ENCODE assay signal across 15 cellular contexts in genomic region chr19:42330521-42330835, GRCh38. TPM values are rescaled to one million over a fixed set of nuclear protein-coding genes. Genes with fewer than 3 reads are reported as not detected.
"Had no signal": no experiment of that assay in that cellular context is flagged by ENCODE, and none has a peak within 500 bp of the region (broad histone marks: within the 10 kb centered on the region; RNA-seq: fewer than 3 reads in every experiment).

No MANE protein-coding gene starts in this region.

- H3K36me3 ChIP-seq: ovary, thoracic aorta had no signal

- ATAC-seq: body of pancreas; effector memory CD8-positive, alpha-beta T cell; naive thymus-derived CD4-positive, alpha-beta T cell; T-helper 17 cell had no signal

- H3K27me3 Mint-ChIP-seq: central memory CD8-positive, alpha-beta T cell; dendritic cell treated with granulocyte-macrophage colony-stimulating factor and Interleukin-4, amounts not matched to agents 40 ng/mL and 50 ng/mL, for 4 days; effector memory CD8-positive, alpha-beta T cell; naive thymus-derived CD4-positive, alpha-beta T cell; stimulated activated naive CD8-positive, alpha-beta T cell treated with anti-CD3 and anti-CD28 coated beads, Interleukin-15, Interleukin-2, amounts not matched to agents 100 ng/mL and 50 ng/mL, for 24 hours; T-helper 17 cell had no signal

- H3K4me3 Mint-ChIP-seq: central memory CD8-positive, alpha-beta T cell; dendritic cell treated with granulocyte-macrophage colony-stimulating factor and Interleukin-4, amounts not matched to agents 40 ng/mL and 50 ng/mL, for 4 days; effector memory CD8-positive, alpha-beta T cell; naive thymus-derived CD4-positive, alpha-beta T cell; stimulated activated naive CD8-positive, alpha-beta T cell treated with anti-CD3 and anti-CD28 coated beads, Interleukin-15, Interleukin-2, amounts not matched to agents 100 ng/mL and 50 ng/mL, for 24 hours; T-helper 17 cell had no signal

- H3K9me3 Mint-ChIP-seq: central memory CD8-positive, alpha-beta T cell; dendritic cell treated with granulocyte-macrophage colony-stimulating factor and Interleukin-4, amounts not matched to agents 40 ng/mL and 50 ng/mL, for 4 days; effector memory CD8-positive, alpha-beta T cell; naive thymus-derived CD4-positive, alpha-beta T cell; stimulated activated naive CD8-positive, alpha-beta T cell treated with anti-CD3 and anti-CD28 coated beads, Interleukin-15, Interleukin-2, amounts not matched to agents 100 ng/mL and 50 ng/mL, for 24 hours had no signal

- H3K27me3 ChIP-seq: body of pancreas, ovary had no signal

- H3K36me3 Mint-ChIP-seq: naive thymus-derived CD4-positive, alpha-beta T cell had no signal

- DNase-seq: activated CD4-positive, CD25-positive, alpha-beta regulatory T cell; activated naive CD4-positive, alpha-beta T cell treated with anti-CD3 and anti-CD28 coated beads, Interleukin-2, amount 50 U/mL, for 16 hours; body of pancreas; effector memory CD8-positive, alpha-beta T cell; mammary epithelial cell; naive thymus-derived CD4-positive, alpha-beta T cell; ovary; stimulated activated CD4-positive, alpha-beta T cell treated with anti-CD3 and anti-CD28 coated beads, Interleukin-12 subunit alpha, Interleukin-12 subunit beta, amount 100 ng/mL, for 4 hours; T-helper 17 cell had no signal

- H3K27ac Mint-ChIP-seq: dendritic cell treated with granulocyte-macrophage colony-stimulating factor and Interleukin-4, amounts not matched to agents 40 ng/mL and 50 ng/mL, for 4 days; stimulated activated naive CD8-positive, alpha-beta T cell treated with anti-CD3 and anti-CD28 coated beads, Interleukin-15, Interleukin-2, amounts not matched to agents 100 ng/mL and 50 ng/mL, for 24 hours; T-helper 17 cell had no signal

- H3K4me3 ChIP-seq: body of pancreas, ovary, thoracic aorta had no signal

- H3K27ac ChIP-seq: body of pancreas, ovary, thoracic aorta had no signal

- H3K9me3 ChIP-seq: body of pancreas, ovary, thoracic aorta had no signal

RNA-seq across cellular contexts. Expression of gene TMEM145, which starts 17.4 kb away (rescaled TPM):
- total RNA-seq: body of pancreas; mononuclear cell; naive thymus-derived CD4-positive, alpha-beta T cell; T-helper 17 cell; thoracic aorta; urinary bladder had no signal
- polyA plus RNA-seq: naive thymus-derived CD4-positive, alpha-beta T cell had no signal

RNA-seq across cellular contexts. Expression of gene PRR19, which starts 28.5 kb away (rescaled TPM):
- total RNA-seq: mononuclear cell, thoracic aorta, urinary bladder had no signal

RNA-seq across cellular contexts. Expression of gene CNFN, which starts 59.6 kb away (rescaled TPM):
- total RNA-seq: body of pancreas, mononuclear cell, ovary, T-helper 17 cell, thoracic aorta, urinary bladder had no signal
